Comparison of ENCODE assay signal across 1 cellular context in the genomic region with DNA sequence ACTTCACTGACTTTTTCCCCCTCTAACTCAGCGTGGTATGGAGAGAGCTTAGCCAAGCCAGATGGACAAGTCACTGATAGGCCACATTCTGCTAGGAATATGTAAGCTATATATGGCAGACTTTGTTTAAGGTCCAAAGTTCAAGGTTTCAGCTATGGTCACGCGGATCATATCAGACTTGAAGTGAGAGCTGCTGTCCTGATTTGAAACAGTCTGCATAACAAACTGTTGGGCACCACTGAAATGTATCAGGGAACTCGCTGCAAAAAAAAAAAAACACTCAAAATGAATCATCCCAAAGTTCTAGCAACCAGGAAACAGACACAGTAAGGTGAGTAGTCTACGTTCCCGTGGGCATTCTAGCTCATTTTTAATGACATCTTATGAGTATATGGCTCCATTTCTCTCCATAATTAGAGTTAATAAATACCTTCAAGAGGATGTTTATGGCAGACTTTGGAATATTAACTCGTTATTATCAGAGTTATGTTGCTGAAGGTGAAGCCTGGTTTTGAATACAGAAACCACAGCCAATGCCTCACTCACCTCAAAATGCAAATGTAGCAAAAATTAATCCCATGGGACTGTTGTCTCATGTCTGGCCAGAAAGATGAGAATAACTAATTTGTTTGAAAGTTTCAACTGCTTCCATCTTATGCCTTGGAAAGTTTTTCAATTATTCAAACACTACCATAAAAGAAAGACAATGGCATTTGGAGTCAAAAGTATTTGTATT.
TF ChIP-seq lines count a peak whose summit lies in the region.

No MANE protein-coding gene starts in this region.

TF ChIP-seq in IMR-90, 13 proteins besides CTCF, POLR2A, EP300 and RAD21 (continued from another document):
- TF ChIP-seq MXI1 (IDR thresholded peaks at IDR 0.05; ENCODE audit: borderline replicate concordance, low read depth, low read length) = no peak
- TF ChIP-seq MAFK (IDR thresholded peaks at IDR 0.05; ENCODE audit: low read depth, low read length) = no peak
- no peak for TF ChIP-seq BHLHE40 (IDR thresholded peaks at IDR 0.05; ENCODE audit: low read depth, low read length)
- no peak for TF ChIP-seq SMC3 (IDR thresholded peaks at IDR 0.05; ENCODE audit: low read depth, low read length)
- no peak for TF ChIP-seq FOS (IDR thresholded peaks at IDR 0.05; ENCODE audit: low read depth, low read length)
- no peak for TF ChIP-seq NFE2L2 (IDR thresholded peaks at IDR 0.05; ENCODE audit: low read depth, low read length)
TF ChIP-seq in IMR-90: peak in this region for 0.
